ENCODE assay signal across 8 cellular contexts in the genomic region with DNA sequence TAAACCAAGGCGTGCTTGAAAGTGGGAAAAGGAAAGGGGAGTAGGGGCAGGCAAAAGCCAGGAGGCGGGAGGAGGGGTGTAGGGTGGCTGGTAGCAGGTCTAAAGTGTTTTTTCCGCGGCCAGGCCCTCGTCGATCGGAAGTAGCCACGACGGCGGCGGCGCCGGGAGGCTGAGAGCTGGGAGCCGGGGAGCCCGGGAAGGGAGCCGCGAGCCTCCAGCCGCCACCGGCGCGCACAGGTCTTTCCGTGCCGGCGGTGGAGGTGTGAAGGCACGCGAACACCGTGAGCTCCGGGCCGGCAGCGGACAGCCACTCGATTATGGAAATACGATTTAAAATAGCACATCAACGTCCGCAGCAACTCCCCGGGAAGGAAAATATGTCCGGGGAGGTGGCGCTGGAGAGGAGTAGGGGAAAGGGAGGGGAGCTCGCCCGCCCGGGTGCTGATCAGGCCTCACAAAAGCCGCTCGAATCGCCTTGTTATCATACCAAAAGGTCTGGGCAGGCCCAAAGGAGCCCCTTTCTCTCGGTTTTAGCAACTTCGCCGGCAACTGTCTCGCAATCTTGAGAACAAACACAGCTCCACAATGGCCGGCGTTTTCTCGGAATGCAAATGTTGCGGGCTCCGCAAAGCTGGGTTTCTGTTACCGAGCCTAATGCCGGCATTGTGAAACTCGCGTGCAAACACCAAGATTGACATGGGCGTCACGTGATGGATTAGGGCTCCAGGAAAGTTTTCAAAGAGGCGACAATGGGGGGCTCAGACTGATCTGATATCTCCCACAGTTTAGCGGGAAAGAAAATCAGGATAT. TPM values are rescaled to one million over a fixed set of nuclear protein-coding genes. Genes with fewer than 3 reads are reported as not detected.
DNase-seq lines count a peak whose midpoint lies in the region; ATAC-seq and TF ChIP-seq lines count a peak whose summit lies in the region.

No MANE protein-coding gene starts in this region.

- peak; percentile 67 for ATAC-seq in GM18520 (IDR thresholded peaks at IDR 0.05; ENCODE audit: unreplicated experiment)
- ATAC-seq in HG03025 (IDR thresholded peaks at IDR 0.05; ENCODE audit: low FRiP score, unreplicated experiment), result peak; percentile 83

- H3K9ac ChIP-seq in skeletal muscle satellite cell (ENCODE audit: low read depth, low read length), result peak overlapping the region; percentile 41

- peaks cover 11% of the 10 kb centered on the region for H3K4me1 ChIP-seq in skeletal muscle satellite cell (ENCODE audit: control insufficient read depth, insufficient read depth, low read length)

- no peak for TF ChIP-seq CTCF in astrocyte of the spinal cord (IDR thresholded peaks at IDR 0.05; ENCODE audit: low read depth, low read length)

- H3K4me2 ChIP-seq in skeletal muscle satellite cell (ENCODE audit: low read length), result peak overlapping the region; percentile 89

- no peaks in the 10 kb centered on the region for H3K36me3 ChIP-seq in skeletal muscle satellite cell (ENCODE audit: insufficient read depth, low read length)

- in situ Hi-C loops in astrocyte of the spinal cord (cut with HindIII; ENCODE audit: low sequenced_read_pairs), result no loop called here

- H3K4me3 ChIP-seq in astrocyte of the spinal cord (ENCODE audit: low read depth, low read length) (peak overlapping the region; percentile 36), skeletal muscle satellite cell (ENCODE audit: low read length) (peak overlapping the region; percentile 69)

- peak; percentile 65 for DNase-seq in AG20443 (ENCODE audit: low spot score)
- DNase-seq in NCI-H2227 (lab: John Stamatoyannopoulos, UW; ENCODE audit: unreplicated experiment), result peak; percentile 66
- DNase-seq in astrocyte of the spinal cord (ENCODE audit: low read depth, low spot score), result peak; percentile 6
- peak; percentile 73 for DNase-seq in iPS-NIHi7 (ENCODE audit: extremely low spot score)
- DNase-seq in mesenteric fat pad (ENCODE audit: low spot score), result no peak

- H3K9me3 ChIP-seq in skeletal muscle satellite cell (replicated peaks; ENCODE audit: low read length), result peaks cover 8% of the 10 kb centered on the region

- peaks cover 50% of the 10 kb centered on the region for H3K27me3 ChIP-seq in skeletal muscle satellite cell (ENCODE audit: control insufficient read depth, insufficient read depth, low read length)

RNA-seq across cellular contexts. Expression of gene PCDH8, which starts 2.9 kb away (rescaled TPM):
- total RNA-seq in skeletal muscle satellite cell (2012; rRNA removed), result 0.22 TPM in 1 of 2 replicates, not detected in the other
- not detected for total RNA-seq in mesenteric fat pad
